Comparison of ENCODE assay signal across 17 cellular contexts in genomic region chr5:154115314-154115713, GRCh38.
A peak's percentile ranks its signal among the peaks of the same experiment; 100 is the strongest.
DNase-seq lines count a peak whose midpoint lies in the region; ATAC-seq and TF ChIP-seq lines count a peak whose summit lies in the region.
"Had no signal": no experiment of that assay in that cellular context is flagged by ENCODE, and none has a peak within 500 bp of the region (broad histone marks: within the 10 kb centered on the region; RNA-seq: fewer than 3 reads in every experiment).

No MANE protein-coding gene starts in this region.

- H3K36me3 Mint-ChIP-seq in endodermal cell (ENCODE audit: low read depth) = no peaks in the 10 kb centered on the region
- no peaks in the 10 kb centered on the region for H3K36me3 Mint-ChIP-seq in osteocyte (ENCODE audit: unreplicated experiment)
- H3K36me3 Mint-ChIP-seq: CD14-positive monocyte; CD8-positive, alpha-beta memory T cell had no signal

- no peaks in the 10 kb centered on the region for H3K9me3 ChIP-seq in endodermal cell (ENCODE audit: control insufficient read depth, low read length)
- H3K9me3 ChIP-seq: A549, BLaER1 had no signal

- H3K27me3 Mint-ChIP-seq in endodermal cell (ENCODE audit: insufficient read depth) (peaks cover 49% of the 10 kb centered on the region), osteocyte (ENCODE audit: unreplicated experiment) (peaks cover 13% of the 10 kb centered on the region)

- H3K27ac ChIP-seq in endodermal cell (ENCODE audit: low read depth, low read length) (no peak overlapping the region), dorsolateral prefrontal cortex (no peak overlapping the region)
- H3K27ac ChIP-seq: 22Rv1, A549, BLaER1 had no signal

- H3K9ac ChIP-seq in endodermal cell (ENCODE audit: extremely low read depth, low read length, poor library complexity, severe bottlenecking) = no peak overlapping the region
- H3K9ac ChIP-seq: BLaER1 had no signal

- no peak overlapping the region for H3K4me3 ChIP-seq in endodermal cell (ENCODE audit: low read length)
- H3K4me3 ChIP-seq in dorsolateral prefrontal cortex = no peak overlapping the region
- H3K4me3 ChIP-seq: A549, BLaER1, GM23338 had no signal

- H3K27ac Mint-ChIP-seq in endodermal cell (no peak overlapping the region), osteocyte (ENCODE audit: unreplicated experiment) (no peak overlapping the region)
- H3K27ac Mint-ChIP-seq: CD8-positive, alpha-beta memory T cell; GM23338 had no signal

- H3K4me1 Mint-ChIP-seq in endodermal cell (peaks cover 26% of the 10 kb centered on the region), osteocyte (ENCODE audit: unreplicated experiment) (peaks cover 13% of the 10 kb centered on the region)
- H3K4me1 Mint-ChIP-seq: CD14-positive monocyte; CD8-positive, alpha-beta memory T cell had no signal

- ATAC-seq in left cardiac atrium = peak; percentile 55 to 78
- ATAC-seq: A549, GM23338 had no signal

- WGBS in endodermal cell (ENCODE audit: insufficient coverage in 1 of 2, insufficient read length in 1 of 2), 2 experiments = 84 to 96% methylated on average over 3 to 4 of the region's 4 CpGs

- H3K27me3 ChIP-seq in endodermal cell (ENCODE audit: control insufficient read depth, insufficient read depth, low read length, poor library complexity, severe bottlenecking) (peaks cover 22% of the 10 kb centered on the region), dorsolateral prefrontal cortex (no peaks in the 10 kb centered on the region)
- H3K27me3 ChIP-seq: BLaER1 had no signal

- H3K4me1 ChIP-seq in endodermal cell (ENCODE audit: control insufficient read depth, insufficient read depth, low read length) = peaks cover 5% of the 10 kb centered on the region
- H3K4me1 ChIP-seq: A549 had no signal

- H3K36me3 ChIP-seq in endodermal cell (ENCODE audit: control insufficient read depth, insufficient read depth, low read length) = no peaks in the 10 kb centered on the region
- H3K36me3 ChIP-seq: BLaER1 had no signal

- DNase-seq in DMS79 treated with DMSO at 0.1 percent for 48 hours (lab: John Stamatoyannopoulos, UW) (peak; percentile 18), DMS79 (lab: John Stamatoyannopoulos, UW) (no peak), left cardiac atrium (no peak), cardiac septum (ENCODE audit: low spot score) (no peak), endodermal cell (peak; percentile 31), osteocyte (ENCODE audit: extremely low spot score, unreplicated experiment) (peak; percentile 49), midbrain (lab: John Stamatoyannopoulos, UW) (no peak), dorsolateral prefrontal cortex (no peak)
- DNase-seq: CD8-positive, alpha-beta memory T cell; COR-L47; GF-D8; HCEC 1CT had no signal

- intact Hi-C loops in left cardiac atrium (cut with DNase I) (no loop called here), cardiac septum (cut with DNase I) (no loop called here), dorsolateral prefrontal cortex (cut with DNase I) (no loop called here)

- no peak for TF ChIP-seq CTCF in endodermal cell (conservative IDR thresholded peaks at IDR 0.05)
- TF ChIP-seq CTCF in osteocyte (IDR thresholded peaks at IDR 0.05) = no peak
- no peak for TF ChIP-seq CTCF in dorsolateral prefrontal cortex (IDR thresholded peaks at IDR 0.05 in 54 of 56, conservative IDR thresholded peaks at IDR 0.05 in 2 of 56; ENCODE audit: low read depth in 1 of 56, partially characterized antibody in 56 of 56)

- H3K9me3 Mint-ChIP-seq in endodermal cell (no peaks in the 10 kb centered on the region), osteocyte (ENCODE audit: unreplicated experiment) (no peaks in the 10 kb centered on the region)
- H3K9me3 Mint-ChIP-seq: CD8-positive, alpha-beta memory T cell; GM23338 had no signal

- H3K4me3 Mint-ChIP-seq in endodermal cell (no peak overlapping the region), osteocyte (ENCODE audit: unreplicated experiment) (no peak overlapping the region)
- H3K4me3 Mint-ChIP-seq: CD14-positive monocyte; CD8-positive, alpha-beta memory T cell; GM23338 had no signal

Comparison
In these comparisons a context has a peak if more than half of its experiments do, and no peak if none do; other contexts are left out.
1. DNase-seq: peak in DMS79 treated with DMSO at 0.1 percent for 48 hours (single experiment), endodermal cell (single experiment) and osteocyte (single experiment); none in DMS79 (single experiment), left cardiac atrium (single experiment), cardiac septum (single experiment), midbrain (single experiment) and dorsolateral prefrontal cortex (0 of 10).